Comparison of ENCODE assay signal across 12 cellular contexts in genomic region chr18:35661483-35662146, GRCh38.
A peak's percentile ranks its signal among the peaks of the same experiment; 100 is the strongest.
DNase-seq lines count a peak whose midpoint lies in the region; ATAC-seq, FAIRE-seq and TF ChIP-seq lines count a peak whose summit lies in the region.
"Had no signal": no experiment of that assay in that cellular context is flagged by ENCODE, and none has a peak within 500 bp of the region (broad histone marks: within the 10 kb centered on the region; RNA-seq: fewer than 3 reads in every experiment).

No MANE protein-coding gene starts in this region.

- TF ChIP-seq CTCF in NB4 (IDR thresholded peaks at IDR 0.05; ENCODE audit: low read depth, low read length) = no peak
- TF ChIP-seq CTCF in retinal pigment epithelial cell (conservative IDR thresholded peaks at IDR 0.05; ENCODE audit: low read depth, low read length) = peak; percentile 22
- TF ChIP-seq CTCF in esophagus squamous epithelium (IDR thresholded peaks at IDR 0.05) = no peak

- peaks cover 31% of the 10 kb centered on the region for H3K36me3 Mint-ChIP-seq in activated CD4-positive, alpha-beta T cell treated with anti-CD3 and anti-CD28 coated beads for 36 hours (ENCODE audit: low read depth)

- CTCF ChIA-PET in activated CD4-positive, alpha-beta T cell treated with anti-CD3 and anti-CD28 coated beads for 36 hours (lab: Charles Lee) = no interaction called here

- TF ChIP-seq POLR2A in NB4 (IDR thresholded peaks at IDR 0.05; ENCODE audit: extremely low read depth, insufficient read length) (no peak), esophagus squamous epithelium (IDR thresholded peaks at IDR 0.05) (no peak), GM12891 (IDR thresholded peaks at IDR 0.05; ENCODE audit: low read depth, low read length) (no peak)

- no peaks in the 10 kb centered on the region for H3K27me3 ChIP-seq in esophagus squamous epithelium
- H3K27me3 ChIP-seq: upper lobe of left lung had no signal

- WGBS in esophagus squamous epithelium, 2 donors = 57 to 62% methylated on average over 5 of the region's 5 CpGs

- no peak overlapping the region for H3K4me3 Mint-ChIP-seq in activated CD4-positive, alpha-beta T cell treated with anti-CD3 and anti-CD28 coated beads for 36 hours

- FAIRE-seq in GM12891 (lab: Jason Lieb, UNC) = no peak

- H3K27ac Mint-ChIP-seq in activated CD4-positive, alpha-beta T cell treated with anti-CD3 and anti-CD28 coated beads for 36 hours = no peak overlapping the region

- H3K27ac ChIP-seq in esophagus squamous epithelium = no peak overlapping the region
- H3K27ac ChIP-seq: upper lobe of left lung had no signal

- intact Hi-C loops in activated CD4-positive, alpha-beta T cell treated with anti-CD3 and anti-CD28 coated beads for 36 hours (cut with DNase I, micrococcal nuclease) = no loop called here
- intact Hi-C loops in esophagus squamous epithelium (cut with DNase I) = no loop called here

- ATAC-seq in activated CD4-positive, alpha-beta T cell treated with anti-CD3 and anti-CD28 coated beads for 36 hours = no peak

- H3K4me1 Mint-ChIP-seq in activated CD4-positive, alpha-beta T cell treated with anti-CD3 and anti-CD28 coated beads for 36 hours = no peaks in the 10 kb centered on the region

- no peaks in the 10 kb centered on the region for H3K27me3 Mint-ChIP-seq in activated CD4-positive, alpha-beta T cell treated with anti-CD3 and anti-CD28 coated beads for 36 hours

- H3K36me3 ChIP-seq in esophagus squamous epithelium = peaks cover 0 to 42% (median 9%) of the 10 kb centered on the region in 3 donors

- no peak overlapping the region for H3K4me3 ChIP-seq in NB4 (ENCODE audit: low read depth, low read length)
- no peak overlapping the region for H3K4me3 ChIP-seq in retinal pigment epithelial cell (ENCODE audit: low read length)
- no peak overlapping the region for H3K4me3 ChIP-seq in esophagus squamous epithelium
- H3K4me3 ChIP-seq: upper lobe of left lung had no signal

- H3K4me1 ChIP-seq in esophagus squamous epithelium = no peaks in the 10 kb centered on the region
- H3K4me1 ChIP-seq: upper lobe of left lung had no signal

- H3K9me3 Mint-ChIP-seq in activated CD4-positive, alpha-beta T cell treated with anti-CD3 and anti-CD28 coated beads for 36 hours (ENCODE audit: low read depth) = no peaks in the 10 kb centered on the region

- H3K9me3 ChIP-seq in esophagus squamous epithelium = no peaks in the 10 kb centered on the region
- H3K9me3 ChIP-seq: upper lobe of left lung had no signal

- DNase-seq in NCI-H2227 treated with DMSO at 0.1 percent for 48 hours (lab: John Stamatoyannopoulos, UW) (peak; percentile 2), NCI-H2227 (lab: John Stamatoyannopoulos, UW; ENCODE audit: unreplicated experiment) (no peak), NB4 (ENCODE audit: low read depth) (peak; percentile 12), cerebellar cortex (ENCODE audit: low spot score) (peak; percentile 18), retinal pigment epithelial cell (ENCODE audit: low read depth) (no peak), esophagus squamous epithelium (lab: John Stamatoyannopoulos, UW) (no peak), GM12891 (ENCODE audit: insufficient read length, low spot score) (no peak)
- no peak for DNase-seq in activated CD4-positive, alpha-beta T cell treated with anti-CD3 and anti-CD28 coated beads for 36 hours
- DNase-seq: activated naive CD4-positive, alpha-beta T cell; NCI-H2081; T-helper 9 cell; upper lobe of left lung had no signal

- POLR2A ChIA-PET in activated CD4-positive, alpha-beta T cell treated with anti-CD3 and anti-CD28 coated beads for 36 hours (lab: Charles Lee) = no interaction called here

TF ChIP-seq in GM12891, 5 proteins besides CTCF, POLR2A, EP300 and RAD21:
- no peak for TF ChIP-seq POU2F2 (IDR thresholded peaks at IDR 0.05; ENCODE audit: low read depth, low read length)
- TF ChIP-seq POLR2AphosphoS5 (IDR thresholded peaks at IDR 0.05; ENCODE audit: low read depth, low read length) = no peak
- no peak for TF ChIP-seq TAF1 (IDR thresholded peaks at IDR 0.05; ENCODE audit: low read depth, low read length)
- no peak for TF ChIP-seq PAX5 (IDR thresholded peaks at IDR 0.05; ENCODE audit: insufficient read depth, low read length, severe bottlenecking)
- no peak for TF ChIP-seq SPI1 (IDR thresholded peaks at IDR 0.05; ENCODE audit: low read depth, low read length)
TF ChIP-seq in GM12891: peak in this region for 0.

Comparison
In these comparisons a context has a peak if more than half of its experiments do, and no peak if none do; other contexts are left out.
1. DNase-seq: peak in NCI-H2227 treated with DMSO at 0.1 percent for 48 hours (single experiment), NB4 (single experiment) and cerebellar cortex (single experiment); none in NCI-H2227 (single experiment), retinal pigment epithelial cell (single experiment), activated CD4-positive, alpha-beta T cell treated with anti-CD3 and anti-CD28 coated beads for 36 hours (single experiment), esophagus squamous epithelium (single experiment) and GM12891 (single experiment).